8 cellular contexts compared by ENCODE assay signal in genomic region chr10:110903280-110904278, GRCh38. TPM values are rescaled to one million over a fixed set of nuclear protein-coding genes. Genes with fewer than 3 reads are reported as not detected.
DNase-seq lines count a peak whose midpoint lies in the region; ATAC-seq and TF ChIP-seq lines count a peak whose summit lies in the region.

No MANE protein-coding gene starts in this region.

- no peaks in the 10 kb centered on the region for H3K27me3 ChIP-seq in testis

- no peak for TF ChIP-seq CTCF in testis (IDR thresholded peaks at IDR 0.05)
- TF ChIP-seq CTCF in progenitor cell of endocrine pancreas (IDR thresholded peaks at IDR 0.05; ENCODE audit: unreplicated experiment), result no peak

- DNase-seq in activated T-cell treated with anti-CD3 and anti-CD28 coated beads for 48 hours (ENCODE audit: low read depth), result peak; percentile 19
- DNase-seq in activated T-cell treated with anti-CD3 and anti-CD28 coated beads, Interleukin-2, amount 50 U/mL, for 1 hour, result no peak
- peak; percentile 38 for DNase-seq in amniotic epithelial cell (ENCODE audit: low read depth)
- DNase-seq in renal cortical epithelial cell (ENCODE audit: low read depth), result peak; percentile 11
- no peak for DNase-seq in DMS153 treated with DMSO at 0.1 percent for 48 hours (lab: John Stamatoyannopoulos, UW; ENCODE audit: unreplicated experiment)
- DNase-seq in testis, result no peak
- no peak for DNase-seq in progenitor cell of endocrine pancreas (ENCODE audit: low spot score, unreplicated experiment)

- no peak overlapping the region for H3K4me3 ChIP-seq in testis

- peak; percentile 56 for ATAC-seq in HG02981 (IDR thresholded peaks at IDR 0.05; ENCODE audit: unreplicated experiment)

- peaks cover 2% of the 10 kb centered on the region for H3K4me1 Mint-ChIP-seq in progenitor cell of endocrine pancreas (ENCODE audit: low read depth)

- no peaks in the 10 kb centered on the region for H3K4me1 ChIP-seq in testis

- H3K4me3 Mint-ChIP-seq in progenitor cell of endocrine pancreas (ENCODE audit: low read depth), result no peak overlapping the region

- no peak for TF ChIP-seq POLR2A in testis (IDR thresholded peaks at IDR 0.05)

- no peak overlapping the region for H3K27ac Mint-ChIP-seq in progenitor cell of endocrine pancreas

- H3K36me3 Mint-ChIP-seq in progenitor cell of endocrine pancreas (ENCODE audit: insufficient read depth), result peaks cover 6% of the 10 kb centered on the region

- WGBS in testis, 2 donors, result 69 to 88% methylated on average over 3 of the region's 3 CpGs

- H3K9me3 Mint-ChIP-seq in progenitor cell of endocrine pancreas (ENCODE audit: low read depth), result no peaks in the 10 kb centered on the region

- no peak overlapping the region for H3K27ac ChIP-seq in testis

- H3K9me3 ChIP-seq in testis, result no peaks in the 10 kb centered on the region

- intact Hi-C loops in testis (cut with DNase I; ENCODE audit: low total_unique reads), result no loop called here

- H3K27me3 Mint-ChIP-seq in progenitor cell of endocrine pancreas, result no peaks in the 10 kb centered on the region

- no peaks in the 10 kb centered on the region for H3K36me3 ChIP-seq in testis (ENCODE audit: low read depth, missing control alignments)

RNA-seq across cellular contexts. Expression of gene BBIP1, which starts 15.4 kb away (rescaled TPM):
- total RNA-seq in renal cortical epithelial cell, result 19.1 and 37.1 TPM in 2 replicates
- total RNA-seq in testis, result 10 to 100 TPM; 41.8 to 57.7 TPM
- 202 TPM for polyA plus RNA-seq in testis (ENCODE audit: insufficient read depth, low read depth, low replicate concordance)
- 26.8 and 29.9 TPM in 2 replicates for total RNA-seq in progenitor cell of endocrine pancreas

RNA-seq across cellular contexts. Expression of gene SHOC2, which starts 15.8 kb away (rescaled TPM):
- 63.4 and 79.0 TPM in 2 replicates for total RNA-seq in renal cortical epithelial cell
- 100 to 1,000 TPM in 1 of 2 donors, 10 to 100 TPM in 1; 91.1 to 104 TPM for total RNA-seq in testis
- polyA plus RNA-seq in testis (ENCODE audit: insufficient read depth, low read depth, low replicate concordance), result 61.5 TPM
- 45.9 and 47.5 TPM in 2 replicates for total RNA-seq in progenitor cell of endocrine pancreas

RNA-seq across cellular contexts. Expression of gene PDCD4, which starts 31.9 kb away (rescaled TPM):
- total RNA-seq in renal cortical epithelial cell (27.3 and 93.2 TPM in 2 replicates), testis (10 to 100 TPM; 64.0 to 71.1 TPM), progenitor cell of endocrine pancreas (152 and 172 TPM in 2 replicates)
- polyA plus RNA-seq in testis (ENCODE audit: insufficient read depth, low read depth, low replicate concordance), result 124 TPM

Comparison
In these comparisons a context has a peak if more than half of its experiments do, and no peak if none do; other contexts are left out.
1. DNase-seq: peak in activated T-cell treated with anti-CD3 and anti-CD28 coated beads for 48 hours (single experiment), amniotic epithelial cell (single experiment) and renal cortical epithelial cell (single experiment); none in activated T-cell treated with anti-CD3 and anti-CD28 coated beads, Interleukin-2, amount 50 U/mL, for 1 hour (single experiment), DMS153 treated with DMSO at 0.1 percent for 48 hours (single experiment), testis (single experiment) and progenitor cell of endocrine pancreas (single experiment).